ENCODE assay signal across 14 cellular contexts in the genomic region with DNA sequence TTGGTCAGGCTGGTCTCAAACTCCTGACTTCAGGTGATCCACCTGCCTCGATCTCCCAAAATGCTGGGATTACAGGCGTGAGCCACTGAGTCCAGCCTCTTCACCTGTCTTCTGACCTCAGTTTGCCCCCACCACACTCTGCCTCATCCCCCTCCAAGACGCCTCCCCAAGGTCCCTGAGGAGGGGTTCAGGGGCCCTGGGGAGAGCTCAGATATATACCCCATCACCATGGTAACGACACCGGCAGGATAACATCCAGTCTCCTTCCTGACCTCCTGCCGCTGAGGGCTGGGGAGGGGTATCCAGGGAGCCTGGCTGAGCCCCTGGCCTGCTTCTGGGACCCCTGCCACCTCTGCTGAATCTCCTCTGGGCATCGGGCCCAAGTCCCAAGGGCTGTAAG. TPM values are rescaled to one million over a fixed set of nuclear protein-coding genes. Genes with fewer than 3 reads are reported as not detected.
DNase-seq lines count a peak whose midpoint lies in the region; ATAC-seq and FAIRE-seq lines count a peak whose summit lies in the region.
"Had no signal": no experiment of that assay in that cellular context is flagged by ENCODE, and none has a peak within 500 bp of the region (broad histone marks: within the 10 kb centered on the region; RNA-seq: fewer than 3 reads in every experiment).

No MANE protein-coding gene starts in this region.

- no peak for FAIRE-seq in RCC 7860 (lab: Jason Lieb, UNC)
- FAIRE-seq: G401.6 had no signal

- H3K4me2 ChIP-seq in mesenchymal stem cell (ENCODE audit: low read length, poor library complexity, severe bottlenecking), result no peak overlapping the region

- H2BK120ac ChIP-seq in mesenchymal stem cell (ENCODE audit: low read depth, low read length), result no peak overlapping the region

- H3K27me3 ChIP-seq in H7 (ENCODE audit: control insufficient read depth, insufficient read depth, low read length) (peaks cover 2% of the 10 kb centered on the region; the same call in 1 of the 2 replicates), mesenchymal stem cell (ENCODE audit: control insufficient read depth in 1 of 2, insufficient read depth in 1 of 2, low read length in 2 of 2) (peaks cover 32 to 37% of the 10 kb centered on the region in 2 experiments)

- DNase-seq in Right ventricle myocardium inferior (ENCODE audit: missing footprints), result peak; percentile 64
- DNase-seq in left cardiac atrium, result no peak
- DNase-seq in H7, result peak; percentile 46
- DNase-seq in effector memory CD8-positive, alpha-beta T cell, result no peak
- DNase-seq in stimulated activated effector memory CD8-positive, alpha-beta T cell treated with anti-CD3 and anti-CD28 coated beads, Interleukin-12 subunit alpha, Interleukin-12 subunit beta, amount 100 ng/mL, for 72 hours (ENCODE audit: low spot score in 2 of 2), result no peak
- no peak for DNase-seq in mesenchymal stem cell
- DNase-seq in RCC 7860 (ENCODE audit: low spot score), result no peak
- DNase-seq in DMS53 treated with DMSO at 0.1 percent for 48 hours (lab: John Stamatoyannopoulos, UW; ENCODE audit: unreplicated experiment), result no peak
- DNase-seq: 8988T, DMS79 treated with DMSO at 0.1 percent for 48 hours had no signal

- no peak overlapping the region for H2BK5ac ChIP-seq in mesenchymal stem cell (ENCODE audit: low read depth, low read length, poor library complexity, severe bottlenecking)

- no peak overlapping the region for H2BK12ac ChIP-seq in mesenchymal stem cell (ENCODE audit: low read length in 2 of 2)

- H3K18ac ChIP-seq in mesenchymal stem cell (ENCODE audit: low read depth in 1 of 2, low read length in 2 of 2), result no peak overlapping the region

- no peak overlapping the region for H3K4ac ChIP-seq in mesenchymal stem cell (ENCODE audit: low read depth in 1 of 2, low read length in 2 of 2)

- no peak overlapping the region for H2AK5ac ChIP-seq in mesenchymal stem cell (ENCODE audit: low read length, severe bottlenecking)

- H4K8ac ChIP-seq in mesenchymal stem cell (ENCODE audit: low read length), result no peak overlapping the region

- WGBS in mesenchymal stem cell, result 90% methylated on average over 6 of the region's 7 CpGs

- peaks cover 6% of the 10 kb centered on the region for H3K36me3 Mint-ChIP-seq in effector memory CD8-positive, alpha-beta T cell (ENCODE audit: insufficient read depth)
- no peaks in the 10 kb centered on the region for H3K36me3 Mint-ChIP-seq in stimulated activated effector memory CD8-positive, alpha-beta T cell treated with anti-CD3 and anti-CD28 coated beads, Interleukin-12 subunit alpha, Interleukin-12 subunit beta, amount 100 ng/mL, for 72 hours
- H3K36me3 Mint-ChIP-seq: CD4-positive, alpha-beta memory T cell had no signal

- no peak overlapping the region for H2AFZ ChIP-seq in mesenchymal stem cell (ENCODE audit: low read depth, low read length)

- H3K4me1 Mint-ChIP-seq in effector memory CD8-positive, alpha-beta T cell (ENCODE audit: low read depth in 2 of 2), result peaks cover 6 to 10% of the 10 kb centered on the region in 2 donors
- H3K4me1 Mint-ChIP-seq in stimulated activated effector memory CD8-positive, alpha-beta T cell treated with anti-CD3 and anti-CD28 coated beads, Interleukin-12 subunit alpha, Interleukin-12 subunit beta, amount 100 ng/mL, for 72 hours, result peaks cover 11% of the 10 kb centered on the region

- ATAC-seq in Right ventricle myocardium inferior (no peak), left cardiac atrium (no peak)
- no peak for ATAC-seq in effector memory CD8-positive, alpha-beta T cell (replicated peaks)
- ATAC-seq in stimulated activated effector memory CD8-positive, alpha-beta T cell treated with anti-CD3 and anti-CD28 coated beads, Interleukin-12 subunit alpha, Interleukin-12 subunit beta, amount 100 ng/mL, for 72 hours, result no peak

- H3K4me3 Mint-ChIP-seq in effector memory CD8-positive, alpha-beta T cell, result peak overlapping the region; percentile 44 to 53
- peak overlapping the region; percentile 32 for H3K4me3 Mint-ChIP-seq in stimulated activated effector memory CD8-positive, alpha-beta T cell treated with anti-CD3 and anti-CD28 coated beads, Interleukin-12 subunit alpha, Interleukin-12 subunit beta, amount 100 ng/mL, for 72 hours
- H3K4me3 Mint-ChIP-seq: GM23338 had no signal

- intact Hi-C loops in Right ventricle myocardium inferior (cut with DNase I) (no loop called here), left cardiac atrium (cut with DNase I) (loop anchor here in 1 of 2 donors (10.0 kb wide), 1 partner anchor 351 kb away; no protein-coding TSS in a partner anchor)

- H3K27me3 Mint-ChIP-seq in effector memory CD8-positive, alpha-beta T cell, result peaks cover 6 to 16% of the 10 kb centered on the region in 2 donors

- H3K23ac ChIP-seq in mesenchymal stem cell (ENCODE audit: low read length in 2 of 2), result no peak overlapping the region

- no peak overlapping the region for H2BK15ac ChIP-seq in mesenchymal stem cell (ENCODE audit: low read depth, poor library complexity, severe bottlenecking)

- H3K4me3 ChIP-seq in H7 (ENCODE audit: insufficient read depth, low read depth, low read length) (no peak overlapping the region), mesenchymal stem cell (ENCODE audit: insufficient read depth in 1 of 2, low read depth in 1 of 2, low read length in 2 of 2) (no peak overlapping the region)
- H3K4me3 ChIP-seq: GM23338, HAP-1 had no signal

- no peaks in the 10 kb centered on the region for H3K9me3 Mint-ChIP-seq in effector memory CD8-positive, alpha-beta T cell
- H3K9me3 Mint-ChIP-seq in stimulated activated effector memory CD8-positive, alpha-beta T cell treated with anti-CD3 and anti-CD28 coated beads, Interleukin-12 subunit alpha, Interleukin-12 subunit beta, amount 100 ng/mL, for 72 hours, result no peaks in the 10 kb centered on the region
- H3K9me3 Mint-ChIP-seq: CD4-positive, alpha-beta memory T cell; GM23338 had no signal

- no peak overlapping the region for H4K91ac ChIP-seq in mesenchymal stem cell (ENCODE audit: low read length)

- H3K36me3 ChIP-seq in H7 (replicated peaks; ENCODE audit: control insufficient read depth, insufficient read depth, low read length) (no peaks in the 10 kb centered on the region), mesenchymal stem cell (ENCODE audit: control insufficient read depth in 1 of 2, insufficient read depth in 2 of 2, low read depth in 1 of 2, low read length in 2 of 2) (no peaks in the 10 kb centered on the region)
- H3K36me3 ChIP-seq: HAP-1 had no signal

- H3K4me1 ChIP-seq in mesenchymal stem cell (ENCODE audit: control insufficient read depth, insufficient read depth, low read depth, low read length), result peaks cover 2% of the 10 kb centered on the region
- H3K4me1 ChIP-seq: HAP-1 had no signal

- H3K14ac ChIP-seq in mesenchymal stem cell (ENCODE audit: low read length in 2 of 2), result no peak overlapping the region

- H3K9ac ChIP-seq in mesenchymal stem cell (ENCODE audit: low read length), result no peak overlapping the region

- peak overlapping the region in 1 of 2 donors; percentile 17 for H3K27ac Mint-ChIP-seq in effector memory CD8-positive, alpha-beta T cell
- no peak overlapping the region for H3K27ac Mint-ChIP-seq in stimulated activated effector memory CD8-positive, alpha-beta T cell treated with anti-CD3 and anti-CD28 coated beads, Interleukin-12 subunit alpha, Interleukin-12 subunit beta, amount 100 ng/mL, for 72 hours
- H3K27ac Mint-ChIP-seq: GM23338 had no signal

- H3K9me3 ChIP-seq in mesenchymal stem cell (ENCODE audit: control insufficient read depth, low read length), result no peaks in the 10 kb centered on the region
- H3K9me3 ChIP-seq: HAP-1 had no signal

- H3K79me1 ChIP-seq in mesenchymal stem cell (replicated peaks; ENCODE audit: low read length, poor library complexity, severe bottlenecking), result no peaks in the 10 kb centered on the region

- H3K27ac ChIP-seq in mesenchymal stem cell (ENCODE audit: low read length, poor library complexity, severe bottlenecking), result no peak overlapping the region

RNA-seq across cellular contexts. Expression of gene PSD2, which starts 19.7 kb away (rescaled TPM):
- not detected for total RNA-seq in Right ventricle myocardium inferior
- total RNA-seq in left cardiac atrium, result under 1 TPM; 0.09 to 0.13 TPM
- total RNA-seq in H7 (2014; rRNA removed; shearing (Covaris generic)), result 0.10 and 0.33 TPM in 2 replicates
- polyA plus RNA-seq in mesenchymal stem cell (2013, experiment 1 of 2), result 0.07 TPM
- 0.08 TPM for polyA plus RNA-seq in mesenchymal stem cell (2013, experiment 2 of 2)
- total RNA-seq: CD4-positive, alpha-beta memory T cell had no signal
- polyA plus RNA-seq: CD4-positive, alpha-beta memory T cell had no signal

Comparison
In these comparisons a context has a peak if more than half of its experiments do, and no peak if none do; other contexts are left out.
1. DNase-seq: peak in Right ventricle myocardium inferior (single experiment) and H7 (single experiment); none in left cardiac atrium (single experiment), effector memory CD8-positive, alpha-beta T cell (0 of 3), stimulated activated effector memory CD8-positive, alpha-beta T cell treated with anti-CD3 and anti-CD28 coated beads, Interleukin-12 subunit alpha, Interleukin-12 subunit beta, amount 100 ng/mL, for 72 hours (0 of 2), mesenchymal stem cell (single experiment), RCC 7860 (single experiment) and DMS53 treated with DMSO at 0.1 percent for 48 hours (single experiment).